1 cellular context compared by ENCODE assay signal in genomic region chr19:16889883-16890460, GRCh38.
TF ChIP-seq lines count a peak whose summit lies in the region.

No MANE protein-coding gene starts in this region.

TF ChIP-seq in K562, 482 proteins besides CTCF, POLR2A, EP300 and RAD21 (continued from another document and continues in another):
- no peak for TF ChIP-seq ZBTB11 (CRISPR knock-in tag; IDR thresholded peaks at IDR 0.05)
- TF ChIP-seq HMBOX1 (IDR thresholded peaks at IDR 0.05) = no peak
- TF ChIP-seq THRA (IDR thresholded peaks at IDR 0.05) = no peak
- TF ChIP-seq LCOR (CRISPR knock-in tag; IDR thresholded peaks at IDR 0.05) = peak; percentile 93
- no peak for TF ChIP-seq NR0B1 (IDR thresholded peaks at IDR 0.05; ENCODE audit: partially characterized antibody)
- peak; percentile 97 for TF ChIP-seq CUX1 (CRISPR knock-in tag; IDR thresholded peaks at IDR 0.05)
- TF ChIP-seq NUFIP1 (IDR thresholded peaks at IDR 0.05; ENCODE audit: partially characterized antibody) = no peak
- TF ChIP-seq ZNF707 (CRISPR knock-in tag; conservative IDR thresholded peaks at IDR 0.05) = 0 out of 2 replicates have a peak, but pooled peaks have one; percentile 49
- TF ChIP-seq ZNF589 (CRISPR knock-in tag; IDR thresholded peaks at IDR 0.05; ENCODE audit: low read depth) = peak; percentile 91
- TF ChIP-seq ZBTB8A (IDR thresholded peaks at IDR 0.05; ENCODE audit: partially characterized antibody) = no peak
- peak; percentile 51; the same call in 1 of the 2 replicates for TF ChIP-seq TEAD2 (tag; IDR thresholded peaks at IDR 0.05)
- peak; percentile 10; the same call in 1 of the 2 replicates for TF ChIP-seq KDM2B (CRISPR knock-in tag; IDR thresholded peaks at IDR 0.05)
- TF ChIP-seq ZBTB5 (IDR thresholded peaks at IDR 0.05) = no peak
- peak; percentile 33 to 55; a peak in 1 of 4 replicates for TF ChIP-seq NONO (IDR thresholded peaks at IDR 0.05; ENCODE audit: low read depth in 2 of 2, low read length in 1 of 2)
- TF ChIP-seq SMAD1 (IDR thresholded peaks at IDR 0.05; ENCODE audit: low read depth, low read length, partially characterized antibody) = no peak
- TF ChIP-seq ZNF586 (CRISPR knock-in tag; conservative IDR thresholded peaks at IDR 0.05) = peak; percentile 69; the same call in 1 of the 2 replicates
- TF ChIP-seq U2AF2 (optimal IDR thresholded peaks at IDR 0.05; ENCODE audit: low read depth, low read length) = no peak
- TF ChIP-seq CGGBP1 (CRISPR knock-in tag; IDR thresholded peaks at IDR 0.05) = no peak
- TF ChIP-seq ZNF175 (CRISPR knock-in tag; IDR thresholded peaks at IDR 0.05; ENCODE audit: low read depth) = peak; percentile 83; the same call in 1 of the 2 replicates
- 0 out of 2 replicates have a peak, but pooled peaks have one; percentile 8 for TF ChIP-seq ATF2 (CRISPR knock-in tag; IDR thresholded peaks at IDR 0.05)
- TF ChIP-seq CHD1 (IDR thresholded peaks at IDR 0.05; ENCODE audit: low read length) = peak; percentile 97
- no peak for TF ChIP-seq STAT5A (IDR thresholded peaks at IDR 0.05; ENCODE audit: borderline replicate concordance, low read length)
- no peak for TF ChIP-seq BCL6 (CRISPR knock-in tag; IDR thresholded peaks at IDR 0.05)
- peak; percentile 59; the same call in 1 of the 2 replicates for TF ChIP-seq TGIF2 (CRISPR knock-in tag; IDR thresholded peaks at IDR 0.05)
- TF ChIP-seq SAP30 (IDR thresholded peaks at IDR 0.05; ENCODE audit: borderline replicate concordance, insufficient read depth, low read depth, low read length, poor library complexity, severe bottlenecking) = peak; percentile 71
- no peak for TF ChIP-seq SMARCE1 (IDR thresholded peaks at IDR 0.05)
- TF ChIP-seq HOMEZ (CRISPR knock-in tag; IDR thresholded peaks at IDR 0.05) = 0 out of 2 replicates have a peak, but pooled peaks have one; percentile 77
- no peak; the same call in 1 of the 2 replicates for TF ChIP-seq ZNF609 (CRISPR knock-in tag; IDR thresholded peaks at IDR 0.05; ENCODE audit: borderline replicate concordance)
- TF ChIP-seq POU5F1 (IDR thresholded peaks at IDR 0.05; ENCODE audit: borderline replicate concordance, low read depth, low read length, partially characterized antibody) = no peak
- TF ChIP-seq OTX1 (CRISPR knock-in tag; IDR thresholded peaks at IDR 0.05) = peak; percentile 75; the same call in 1 of the 2 replicates
